ENCODE assay signal across 20 cellular contexts in genomic region chrX:29724316-29724715, GRCh38.
A peak's percentile ranks its signal among the peaks of the same experiment; 100 is the strongest.
DNase-seq lines count a peak whose midpoint lies in the region; ATAC-seq lines count a peak whose summit lies in the region.
"Had no signal": no experiment of that assay in that cellular context is flagged by ENCODE, and none has a peak within 500 bp of the region (broad histone marks: within the 10 kb centered on the region; RNA-seq: fewer than 3 reads in every experiment).

No MANE protein-coding gene starts in this region.

- peak; percentile 52 for ATAC-seq in GM18498 (IDR thresholded peaks at IDR 0.05; ENCODE audit: unreplicated experiment)
- ATAC-seq in GM18909 (IDR thresholded peaks at IDR 0.05; ENCODE audit: poor library complexity, unreplicated experiment) = peak; percentile 71
- peak; percentile 54 for ATAC-seq in GM21619 (IDR thresholded peaks at IDR 0.05; ENCODE audit: unreplicated experiment)
- peak; percentile 46 for ATAC-seq in HG03469 (IDR thresholded peaks at IDR 0.05; ENCODE audit: unreplicated experiment)
- ATAC-seq: HCT116, T-cell had no signal

- DNase-seq in SHP77 (lab: John Stamatoyannopoulos, UW) = no peak
- DNase-seq in COLO829 (ENCODE audit: low spot score) = no peak
- DNase-seq in AG08396 (ENCODE audit: low spot score) = no peak
- DNase-seq: BE2C, DMS79 treated with DMSO at 0.1 percent for 48 hours, GOT3, Karpas-422, MV-4-11, NCI-H1694, NCI-H2081, NCI-H446, NCI-H526, Peyer's patch, SJCRH30, T-cell had no signal
